11 cellular contexts compared by ENCODE assay signal in the genomic region with DNA sequence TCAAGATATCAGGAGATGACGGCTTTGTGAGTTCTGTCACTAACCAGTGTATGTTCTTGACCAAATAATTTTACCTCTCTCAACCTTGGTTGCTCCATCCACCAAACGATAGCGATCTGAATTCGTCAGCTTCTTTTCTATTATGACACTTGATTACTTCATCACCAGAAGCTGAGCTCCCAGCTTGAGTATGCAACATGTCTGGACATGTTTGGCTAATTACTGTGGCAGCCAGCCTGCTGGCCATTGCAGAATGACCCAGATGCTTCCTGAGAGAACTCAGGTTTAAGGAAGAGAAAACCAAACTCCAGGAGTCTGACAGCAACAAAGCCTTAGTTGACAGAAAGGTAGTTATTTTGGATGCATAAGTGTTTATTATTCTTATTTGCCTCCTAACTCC. TPM values are rescaled to one million over a fixed set of nuclear protein-coding genes. Genes with fewer than 3 reads are reported as not detected.
DNase-seq lines count a peak whose midpoint lies in the region; ATAC-seq and TF ChIP-seq lines count a peak whose summit lies in the region.
"Had no signal": no experiment of that assay in that cellular context is flagged by ENCODE, and none has a peak within 500 bp of the region (broad histone marks: within the 10 kb centered on the region; RNA-seq: fewer than 3 reads in every experiment).

No MANE protein-coding gene starts in this region.

- H3K4me1 ChIP-seq in transverse colon: no peaks in the 10 kb centered on the region

- no peaks in the 10 kb centered on the region for H3K36me3 Mint-ChIP-seq in activated CD8-positive, alpha-beta T cell treated with anti-CD3 and anti-CD28 coated beads for 36 hours (ENCODE audit: low read depth)

- peaks cover 11% of the 10 kb centered on the region for H3K27me3 Mint-ChIP-seq in activated CD8-positive, alpha-beta T cell treated with anti-CD3 and anti-CD28 coated beads for 36 hours

- H3K4me3 ChIP-seq in transverse colon: no peak overlapping the region
- H3K4me3 ChIP-seq: tibial artery had no signal

- 93 to 100% methylated on average over 2 to 4 of the region's 4 CpGs for WGBS in transverse colon (ENCODE audit: low coverage in 1 of 2), 2 donors

- no peak for ATAC-seq in activated CD8-positive, alpha-beta T cell treated with anti-CD3 and anti-CD28 coated beads for 36 hours
- ATAC-seq: activated T-helper 17 cell treated with anti-CD3 and anti-CD28 coated beads, Interleukin-2, amount 50 U/mL, for 72 hours had no signal

- no peaks in the 10 kb centered on the region for H3K9me3 ChIP-seq in transverse colon
- H3K9me3 ChIP-seq: tibial artery had no signal

- intact Hi-C loops in activated CD8-positive, alpha-beta T cell treated with anti-CD3 and anti-CD28 coated beads for 36 hours (cut with micrococcal nuclease): no loop called here
- intact Hi-C loops in transverse colon (cut with DNase I; ENCODE audit: low total_unique reads): no loop called here

- H3K4me3 Mint-ChIP-seq in activated CD8-positive, alpha-beta T cell treated with anti-CD3 and anti-CD28 coated beads for 36 hours: no peak overlapping the region
- H3K4me3 Mint-ChIP-seq: activated T-helper 17 cell treated with anti-CD3 and anti-CD28 coated beads, Interleukin-2, amount 50 U/mL, for 72 hours had no signal

- no peak overlapping the region for H3K27ac ChIP-seq in transverse colon
- H3K27ac ChIP-seq: tibial artery had no signal

- no peak overlapping the region for H3K27ac Mint-ChIP-seq in activated CD8-positive, alpha-beta T cell treated with anti-CD3 and anti-CD28 coated beads for 36 hours
- H3K27ac Mint-ChIP-seq: activated T-helper 17 cell treated with anti-CD3 and anti-CD28 coated beads, Interleukin-2, amount 50 U/mL, for 72 hours had no signal

- no peak for TF ChIP-seq POLR2A in transverse colon (IDR thresholded peaks at IDR 0.05)

- H3K27me3 ChIP-seq in transverse colon: no peaks in the 10 kb centered on the region
- H3K27me3 ChIP-seq: tibial artery had no signal

- in situ Hi-C loops in KBM-7 (cut with MboI; ENCODE audit: low pct_unique_long_range_greater_than_20kb, low sequenced_read_pairs): no loop called here
- in situ Hi-C loops in transverse colon (cut with MboI; ENCODE audit: low pct_ligation_motif_present in 1 of 4, low pct_unique_long_range_greater_than_20kb in 1 of 4, low sequenced_read_pairs in 3 of 4): no loop called here

- TF ChIP-seq EP300 in transverse colon (IDR thresholded peaks at IDR 0.05; ENCODE audit: low read depth): no peak

- H3K36me3 ChIP-seq in transverse colon: no peaks in the 10 kb centered on the region
- H3K36me3 ChIP-seq: tibial artery had no signal

- TF ChIP-seq CTCF in activated CD8-positive, alpha-beta T cell treated with anti-CD3 and anti-CD28 coated beads for 36 hours (IDR thresholded peaks at IDR 0.05): no peak
- TF ChIP-seq CTCF in transverse colon (IDR thresholded peaks at IDR 0.05): no peak

- H3K9me3 Mint-ChIP-seq in activated CD8-positive, alpha-beta T cell treated with anti-CD3 and anti-CD28 coated beads for 36 hours: no peaks in the 10 kb centered on the region
- H3K9me3 Mint-ChIP-seq: activated T-helper 17 cell treated with anti-CD3 and anti-CD28 coated beads, Interleukin-2, amount 50 U/mL, for 72 hours had no signal

- H3K4me1 Mint-ChIP-seq in activated CD8-positive, alpha-beta T cell treated with anti-CD3 and anti-CD28 coated beads for 36 hours (ENCODE audit: low read depth): no peaks in the 10 kb centered on the region
- H3K4me1 Mint-ChIP-seq: activated T-helper 17 cell treated with anti-CD3 and anti-CD28 coated beads, Interleukin-2, amount 50 U/mL, for 72 hours had no signal

- CTCF ChIA-PET in activated CD8-positive, alpha-beta T cell treated with anti-CD3 and anti-CD28 coated beads for 36 hours (lab: Charles Lee): no interaction called here

- DNase-seq in DMS 273 treated with DMSO at 0.1 percent for 48 hours (lab: John Stamatoyannopoulos, UW) (peak; percentile 26), KBM-7 (peak; percentile 19), UCSD-AML1 (lab: John Stamatoyannopoulos, UW; ENCODE audit: unreplicated experiment) (peak; percentile 11), kidney tubule cell (ENCODE audit: low spot score) (peak; percentile 28), HT-29 (ENCODE audit: low spot score) (no peak), transverse colon (no peak), anterior cingulate cortex (lab: John Stamatoyannopoulos, UW) (no peak)
- no peak for DNase-seq in activated CD8-positive, alpha-beta T cell treated with anti-CD3 and anti-CD28 coated beads for 36 hours
- DNase-seq: NCI-H524 treated with DMSO at 0.1 percent for 48 hours, tibial artery had no signal

- POLR2A ChIA-PET in activated CD8-positive, alpha-beta T cell treated with anti-CD3 and anti-CD28 coated beads for 36 hours (lab: Charles Lee): no interaction called here

RNA-seq across cellular contexts. Expression of a gene that starts 46.4 kb away (rescaled TPM):
- under 1 TPM in 1 of 2 experiments, not detected in 1; 0.07 TPM for total RNA-seq in activated CD8-positive, alpha-beta T cell treated with anti-CD3 and anti-CD28 coated beads for 36 hours
- 1.0 and 1.1 TPM in 2 replicates for total RNA-seq in HT-29 (2014; rRNA removed; shearing (Covaris generic))
- 100 to 1,000 TPM in 3 of 4 donors, 10 to 100 TPM in 1; 61.7 to 183 (median 120) TPM for total RNA-seq in transverse colon

Comparison
In these comparisons a context has a peak if more than half of its experiments do, and no peak if none do; other contexts are left out.
1. DNase-seq: peak in DMS 273 treated with DMSO at 0.1 percent for 48 hours (single experiment), KBM-7 (single experiment), UCSD-AML1 (single experiment) and kidney tubule cell (single experiment); none in activated CD8-positive, alpha-beta T cell treated with anti-CD3 and anti-CD28 coated beads for 36 hours (single experiment), HT-29 (single experiment), transverse colon (single experiment) and anterior cingulate cortex (0 of 58).
2. RNA of a gene that starts 46.4 kb away (total RNA-seq): 61.7 to 183 TPM in transverse colon; 1.0 to 1.1 TPM in HT-29 and 0.07 TPM in activated CD8-positive, alpha-beta T cell treated with anti-CD3 and anti-CD28 coated beads for 36 hours; every median in the first group is over 10 times any median in the second.